Comparison of ENCODE assay signal across 26 cellular contexts in genomic region chr2:29222381-29223179, GRCh38.
"Had no signal": no experiment of that assay in that cellular context is flagged by ENCODE, and none has a peak within 500 bp of the region (broad histone marks: within the 10 kb centered on the region; RNA-seq: fewer than 3 reads in every experiment).

No MANE protein-coding gene starts in this region.

- H3K27me3 ChIP-seq: adrenal gland, body of pancreas, colonic mucosa, neural progenitor cell had no signal

- H3K9me3 ChIP-seq: adrenal gland, body of pancreas, colonic mucosa, tibial nerve had no signal

- DNase-seq: activated CD4-positive, alpha-beta T cell treated with anti-CD3 and anti-CD28 coated beads for 1 hour; activated CD4-positive, alpha-beta T cell treated with anti-CD3 and anti-CD28 coated beads, Interleukin-2, amount 10 ng/mL, durations not matched to agents 7 days and 5 days; activated CD8-positive, alpha-beta T cell treated with anti-CD3 and anti-CD28 coated beads, Interleukin-2, amount 10 ng/mL, durations not matched to agents 7 days and 5 days; activated effector memory CD4-positive, alpha-beta T cell treated with Interleukin-2 at 50 U/mL for 16 hours; activated naive CD4-positive, alpha-beta T cell treated with anti-CD3 and anti-CD28 coated beads for 36 hours; activated naive CD8-positive, alpha-beta T cell treated with anti-CD3 and anti-CD28 coated beads for 36 hours; aorta; body of pancreas; cerebellar nuclear complex; colonic mucosa; effector memory CD4-positive, alpha-beta T cell; hippocampal formation; kidney; naive thymus-derived CD8-positive, alpha-beta T cell; retina; stimulated activated naive CD4-positive, alpha-beta T cell; SW 1271; T-helper 17 cell; T1000; WERI-Rb-1 had no signal

- H3K4me3 ChIP-seq: adrenal gland, body of pancreas, colonic mucosa, dorsolateral prefrontal cortex, neural progenitor cell, SK-N-MC, smooth muscle cell, tibial nerve had no signal

- H3K27ac ChIP-seq: adrenal gland, body of pancreas, colonic mucosa, dorsolateral prefrontal cortex, neural progenitor cell, SK-N-MC, tibial nerve, WERI-Rb-1 had no signal

- ATAC-seq: activated CD8-positive, alpha-beta T cell treated with anti-CD3 and anti-CD28 coated beads, Interleukin-2, amount 10 ng/mL, durations not matched to agents 7 days and 5 days; body of pancreas; naive thymus-derived CD8-positive, alpha-beta T cell; T-helper 17 cell had no signal

- H3K36me3 ChIP-seq: adrenal gland, colonic mucosa, neural progenitor cell, tibial nerve, WERI-Rb-1 had no signal

- H3K4me1 ChIP-seq: adrenal gland, body of pancreas, colonic mucosa, neural progenitor cell had no signal
